ENCODE assay signal across 16 cellular contexts in the genomic region with DNA sequence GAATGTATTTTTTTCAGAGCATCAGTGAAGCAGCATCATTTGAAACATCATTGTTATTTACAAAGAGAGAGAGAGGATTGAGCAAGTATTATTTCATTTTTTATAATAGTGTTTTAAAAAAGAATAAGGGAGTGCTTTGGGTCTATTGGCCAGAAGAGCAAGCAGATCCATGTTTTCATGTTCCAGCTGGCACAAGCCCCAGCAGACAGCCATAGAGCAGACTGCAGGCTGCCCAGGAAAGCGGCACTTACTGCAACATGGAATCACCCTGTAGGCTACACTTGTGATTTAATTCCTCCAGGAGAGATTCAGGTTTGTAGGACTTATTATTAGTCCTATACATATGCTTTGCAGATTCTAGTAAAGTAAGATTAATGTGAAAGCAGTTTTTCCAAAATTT.
A peak's percentile ranks its signal among the peaks of the same experiment; 100 is the strongest.
DNase-seq lines count a peak whose midpoint lies in the region; ATAC-seq and TF ChIP-seq lines count a peak whose summit lies in the region.
"Had no signal": no experiment of that assay in that cellular context is flagged by ENCODE, and none has a peak within 500 bp of the region (broad histone marks: within the 10 kb centered on the region; RNA-seq: fewer than 3 reads in every experiment).

No MANE protein-coding gene starts in this region.

- H3K36me3 ChIP-seq in thyroid gland = no peaks in the 10 kb centered on the region
- H3K36me3 ChIP-seq: pancreas had no signal

- DNase-seq in SHP77 treated with DMSO at 0.1 percent for 48 hours (lab: John Stamatoyannopoulos, UW) = peak; percentile 33
- no peak for DNase-seq in SHP77 (lab: John Stamatoyannopoulos, UW)
- peak; percentile 53 for DNase-seq in astrocyte of the hippocampus (ENCODE audit: low read depth, low spot score)
- DNase-seq in hippocampal formation (lab: John Stamatoyannopoulos, UW) = peak; percentile 32 to 40
- peak; percentile 33 to 35 for DNase-seq in thyroid gland
- DNase-seq in NCI-H187 (lab: John Stamatoyannopoulos, UW) = no peak
- DNase-seq: activated CD4-positive, alpha-beta T cell treated with anti-CD3 and anti-CD28 coated beads for 1 hour; activated CD8-positive, alpha-beta memory T cell treated with anti-CD3 and anti-CD28 coated beads, Interleukin-2, amount 50 U/mL, for 48 hours; Caco-2; NCI-H2227 treated with DMSO at 0.1 percent for 48 hours; pancreas had no signal

- no peaks in the 10 kb centered on the region for H3K27me3 ChIP-seq in thyroid gland
- H3K27me3 ChIP-seq: pancreas had no signal

- intact Hi-C loops in thyroid gland (cut with DNase I) = no loop called here

- ATAC-seq in HG03571 (IDR thresholded peaks at IDR 0.05; ENCODE audit: unreplicated experiment) (no peak), GM19463 (IDR thresholded peaks at IDR 0.05; ENCODE audit: unreplicated experiment) (no peak)
- ATAC-seq: activated naive CD4-positive, alpha-beta T cell treated with anti-CD3 and anti-CD28 coated beads, Interleukin-2, amount 50 U/mL, for 72 hours; K562 had no signal

- H3K4me1 ChIP-seq in thyroid gland = peaks cover 6 to 7% of the 10 kb centered on the region in 2 donors
- H3K4me1 ChIP-seq: Caco-2 had no signal

- H3K4me3 ChIP-seq in thyroid gland (replicated peaks in 1 of 3) = no peak overlapping the region
- H3K4me3 ChIP-seq: K562, pancreas had no signal

- TF ChIP-seq POLR2A in thyroid gland (IDR thresholded peaks at IDR 0.05) = no peak

- WGBS in thyroid gland, 2 donors = 33 to 63% methylated on average over 1 of the region's 1 CpG

- no peak for TF ChIP-seq CTCF in thyroid gland (IDR thresholded peaks at IDR 0.05)

- H3K9me3 ChIP-seq in thyroid gland = no peaks in the 10 kb centered on the region
- H3K9me3 ChIP-seq: Caco-2, pancreas had no signal

- H3K27ac ChIP-seq in thyroid gland = no peak overlapping the region
- H3K27ac ChIP-seq: epithelial cell of prostate, pancreas had no signal

Comparison
In these comparisons a context has a peak if more than half of its experiments do, and no peak if none do; other contexts are left out.
1. DNase-seq: peak in SHP77 treated with DMSO at 0.1 percent for 48 hours (single experiment), astrocyte of the hippocampus (single experiment), hippocampal formation (2 of 2) and thyroid gland (2 of 2); none in SHP77 (0 of 2) and NCI-H187 (0 of 2).